Comparison of ENCODE assay signal across 8 cellular contexts in the genomic region with DNA sequence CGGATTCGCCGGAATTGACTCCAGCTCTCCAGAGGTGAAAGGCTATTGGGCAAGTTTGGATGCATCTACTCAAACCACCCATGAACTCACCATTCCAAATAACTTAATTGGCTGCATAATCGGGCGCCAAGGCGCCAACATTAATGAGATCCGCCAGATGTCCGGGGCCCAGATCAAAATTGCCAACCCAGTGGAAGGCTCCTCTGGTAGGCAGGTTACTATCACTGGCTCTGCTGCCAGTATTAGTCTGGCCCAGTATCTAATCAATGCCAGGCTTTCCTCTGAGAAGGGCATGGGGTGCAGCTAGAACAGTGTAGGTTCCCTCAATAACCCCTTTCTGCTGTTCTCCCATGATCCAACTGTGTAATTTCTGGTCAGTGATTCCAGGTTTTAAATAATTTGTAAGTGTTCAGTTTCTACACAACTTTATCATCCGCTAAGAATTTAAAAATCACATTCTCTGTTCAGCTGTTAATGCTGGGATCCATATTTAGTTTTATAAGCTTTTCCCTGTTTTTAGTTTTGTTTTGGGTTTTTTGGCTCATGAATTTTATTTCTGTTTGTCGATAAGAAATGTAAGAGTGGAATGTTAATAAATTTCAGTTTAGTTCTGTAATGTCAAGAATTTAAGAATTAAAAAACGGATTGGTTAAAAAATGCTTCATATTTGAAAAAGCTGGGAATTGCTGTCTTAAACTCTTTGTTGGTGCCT. TPM values are rescaled to one million over a fixed set of nuclear protein-coding genes. Genes with fewer than 3 reads are reported as not detected.
DNase-seq lines count a peak whose midpoint lies in the region; ATAC-seq, FAIRE-seq and TF ChIP-seq lines count a peak whose summit lies in the region.

No MANE protein-coding gene starts in this region.

- no peak; the same call in 1 of the 2 replicates for TF ChIP-seq POLR2A in K562 (conservative IDR thresholded peaks at IDR 0.05)

- CTCF ChIA-PET in K562 (lab: Yijun Ruan, JAX; ENCODE audit: low intra/inter-chr PET ratio) = interaction anchor here (0.6 to 1.3 kb wide), 2 partner anchors 53 to 54 kb away, joined by 3 read pairs; no protein-coding TSS in a partner anchor

- intact Hi-C loops in K562 (cut with micrococcal nuclease) = loop anchor here (1.0 to 5.0 kb wide), 2 partner anchors 20 to 204 kb away; a partner anchor contains a TSS

- WGBS in K562 (ENCODE audit: insufficient coverage, low coverage, missing lambda C conversion rate) = under 1% methylated on average over 11 of the region's 11 CpGs

- H3K9me3 ChIP-seq in K562 (replicated peaks; ENCODE audit: control insufficient read depth, insufficient read depth, low read depth, low read length) (no peaks in the 10 kb centered on the region), mononuclear cell (ENCODE audit: low read depth, low read length) (no peaks in the 10 kb centered on the region)

- no peak for ATAC-seq in K562

- peak overlapping the region; percentile 90 for H3K4me3 ChIP-seq in K562
- H3K4me3 ChIP-seq in mononuclear cell (ENCODE audit: low read length) = peak overlapping the region; percentile 99

- H3K36me3 ChIP-seq in K562 (ENCODE audit: control insufficient read depth, insufficient read depth, low read length) = peaks cover 39% of the 10 kb centered on the region

- peaks cover 54% of the 10 kb centered on the region for H3K79me2 ChIP-seq in K562 (ENCODE audit: control insufficient read depth, insufficient read depth, low read length)

- no peaks in the 10 kb centered on the region for H3K9me1 ChIP-seq in K562 (ENCODE audit: control insufficient read depth, insufficient read depth, low read length)

- DNase-seq in DMS153 treated with DMSO at 0.1 percent for 48 hours (lab: John Stamatoyannopoulos, UW; ENCODE audit: unreplicated experiment) = peak; percentile 50
- DNase-seq in NCI-H1105 treated with DMSO at 0.1 percent for 48 hours (lab: John Stamatoyannopoulos, UW) = peak; percentile 58
- DNase-seq in K562 (ENCODE audit: extremely low read depth in 1 of 4, low spot score in 3 of 4) = no peak
- no peak for DNase-seq in D721Med (ENCODE audit: insufficient read length, low spot score)
- no peak for DNase-seq in HPDE6-E6E7 (ENCODE audit: extremely low spot score)
- no peak for DNase-seq in GF-D8 (lab: John Stamatoyannopoulos, UW)
- DNase-seq in NCI-H526 treated with DMSO at 0.1 percent for 48 hours (lab: John Stamatoyannopoulos, UW) = no peak

- H2AFZ ChIP-seq in K562 (ENCODE audit: low read depth, low read length) = no peak overlapping the region

- FAIRE-seq in K562 (lab: Jason Lieb, UNC) (peak; percentile 46), D721Med (lab: Jason Lieb, UNC) (no peak)

- H3K4me2 ChIP-seq in K562 (ENCODE audit: insufficient read depth, low read length) = peak overlapping the region; percentile 99

- TF ChIP-seq CTCF in K562 (IDR thresholded peaks at IDR 0.05 in 2 of 3, conservative IDR thresholded peaks at IDR 0.05 in 1 of 3; ENCODE audit: insufficient read depth in 2 of 3, low read depth in 1 of 3, low read length in 3 of 3) (no peak), D721Med (IDR thresholded peaks at IDR 0.05; ENCODE audit: insufficient read depth, missing control alignments) (no peak)

- in situ Hi-C loops in K562 (cut with MboI) = loop anchor here (5.0 kb wide), 1 partner anchor 34 kb away; no protein-coding TSS in a partner anchor

- TF ChIP-seq EP300 in K562 (IDR thresholded peaks at IDR 0.05; ENCODE audit: low read length) = no peak

- BruUV-seq in K562 (replicated peaks; lab: Mats Ljungman, UMichigan) = TSS peak; percentile 79

- POLR2A ChIA-PET in K562 (lab: Yijun Ruan, JAX) = interaction anchor here (0.6 to 9.8 kb wide), 19 partner anchors 12 to 243 kb away, joined by 3 to 80 read pairs (median 4); a partner anchor contains a TSS

- no peaks in the 10 kb centered on the region for H3K27me3 ChIP-seq in K562 (ENCODE audit: control insufficient read depth in 2 of 2, insufficient read depth in 2 of 2, low read length in 2 of 2)
- no peaks in the 10 kb centered on the region for H3K27me3 ChIP-seq in mononuclear cell (ENCODE audit: insufficient read depth, low read length)

- H3K27ac ChIP-seq in K562 (ENCODE audit: extremely low read depth, low read depth, low read length) = peak overlapping the region; percentile 100

- H3K9ac ChIP-seq in K562 (ENCODE audit: insufficient read depth in 1 of 2, low read depth in 2 of 2, low read length in 2 of 2) = peak overlapping the region; percentile 99 to 100

- H3K4me1 ChIP-seq in K562 (replicated peaks in 1 of 2; ENCODE audit: control insufficient read depth in 2 of 2, insufficient read depth in 2 of 2, low read length in 2 of 2) (peaks cover 13 to 37% of the 10 kb centered on the region in 2 experiments), mononuclear cell (ENCODE audit: insufficient read depth, low read length) (peaks cover 71% of the 10 kb centered on the region)

- H4K20me1 ChIP-seq in K562 (replicated peaks; ENCODE audit: control insufficient read depth, insufficient read depth, low read length) = no peaks in the 10 kb centered on the region

- TF ChIP-seq RAD21 in K562 (CRISPR knock-in tag; conservative IDR thresholded peaks at IDR 0.05 in 1 of 2, IDR thresholded peaks at IDR 0.05 in 1 of 2) = no peak

TF ChIP-seq in K562, 482 proteins besides CTCF, POLR2A, EP300 and RAD21 (continues in another document):
- TF ChIP-seq, protein P1, sequence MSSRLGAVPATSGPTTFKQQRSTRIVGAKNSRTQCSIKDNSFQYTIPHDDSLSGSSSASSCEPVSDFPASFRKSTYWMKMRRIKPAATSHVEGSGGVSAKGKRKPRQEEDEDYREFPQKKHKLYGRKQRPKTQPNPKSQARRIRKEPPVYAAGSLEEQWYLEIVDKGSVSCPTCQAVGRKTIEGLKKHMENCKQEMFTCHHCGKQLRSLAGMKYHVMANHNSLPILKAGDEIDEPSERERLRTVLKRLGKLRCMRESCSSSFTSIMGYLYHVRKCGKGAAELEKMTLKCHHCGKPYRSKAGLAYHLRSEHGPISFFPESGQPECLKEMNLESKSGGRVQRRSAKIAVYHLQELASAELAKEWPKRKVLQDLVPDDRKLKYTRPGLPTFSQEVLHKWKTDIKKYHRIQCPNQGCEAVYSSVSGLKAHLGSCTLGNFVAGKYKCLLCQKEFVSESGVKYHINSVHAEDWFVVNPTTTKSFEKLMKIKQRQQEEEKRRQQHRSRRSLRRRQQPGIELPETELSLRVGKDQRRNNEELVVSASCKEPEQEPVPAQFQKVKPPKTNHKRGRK (tag; IDR thresholded peaks at IDR 0.05) = peak; percentile 70; the same call in 1 of the 2 replicates
- TF ChIP-seq OTX1 (CRISPR knock-in tag; IDR thresholded peaks at IDR 0.05) (no peak), MEF2A (IDR thresholded peaks at IDR 0.05; ENCODE audit: control insufficient read depth, low read depth, low read length) (no peak), HDAC3 (IDR thresholded peaks at IDR 0.05; ENCODE audit: borderline replicate concordance, partially characterized antibody) (no peak), ZNF76 (CRISPR knock-in tag; IDR thresholded peaks at IDR 0.05; ENCODE audit: borderline replicate concordance) (no peak), SRSF1 (IDR thresholded peaks at IDR 0.05; ENCODE audit: low read depth, low read length) (no peak), SIN3A (IDR thresholded peaks at IDR 0.05; ENCODE audit: borderline replicate concordance in 2 of 2, control insufficient read depth in 1 of 2, low read depth in 2 of 2, low read length in 2 of 2) (0 out of 4 replicates have a peak, but pooled peaks of 1 of the 2 experiments have one; percentile 50), NBN (IDR thresholded peaks at IDR 0.05; ENCODE audit: low read depth) (0 out of 2 replicates have a peak, but pooled peaks have one; percentile 25), THRAP3 (IDR thresholded peaks at IDR 0.05; ENCODE audit: borderline replicate concordance) (peak; percentile 74; the same call in 1 of the 2 replicates)
- TF ChIP-seq, protein P2, sequence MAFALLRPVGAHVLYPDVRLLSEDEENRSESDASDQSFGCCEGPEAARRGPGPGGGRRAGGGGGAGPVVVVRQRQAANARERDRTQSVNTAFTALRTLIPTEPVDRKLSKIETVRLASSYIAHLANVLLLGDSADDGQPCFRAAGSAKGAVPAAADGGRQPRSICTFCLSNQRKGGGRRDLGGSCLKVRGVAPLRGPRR (CRISPR knock-in tag; IDR thresholded peaks at IDR 0.05) = 0 out of 2 replicates have a peak, but pooled peaks have one; percentile 27

RNA-seq across cellular contexts. Expression of a gene that starts 1.4 kb away (rescaled TPM):
- total RNA-seq in K562 (2011; cell fraction: chromatin; rRNA removed; ENCODE audit: low replicate concordance) = 30.2 and 53.7 TPM in 2 replicates
- 60.7 and 63.0 TPM in 2 replicates for total RNA-seq in K562 (2011; cell fraction: nucleolus; rRNA removed)
- total RNA-seq in K562 (2011; cell fraction: nucleoplasm; rRNA removed) = 58.0 and 69.2 TPM in 2 replicates
- 78.1 and 99.4 TPM in 2 replicates for total RNA-seq in K562 (2014; rRNA removed)
- total RNA-seq in K562 (2014; rRNA removed; fragmentation: Illumina TruSeq; extraction: Trizol) = 58.9 and 61.9 TPM in 2 replicates
- total RNA-seq in K562 (2015; rRNA removed; fragmentation: Illumina TruSeq; extraction: Trizol) = 72.5 and 76.0 TPM in 2 replicates
- 407 and 420 TPM in 2 replicates for total RNA-seq in K562 (2021)
- polyA plus RNA-seq in K562 (2011; rRNA removed) = 122 and 123 TPM in 2 replicates
- 131 and 249 TPM in 2 replicates for polyA plus RNA-seq in K562 (2011; cell fraction: cytosol; rRNA removed)
- 78.5 and 114 TPM in 2 replicates for polyA plus RNA-seq in K562 (2011; cell fraction: nucleus; rRNA removed)
- 431 TPM in 2 replicates for polyA plus RNA-seq in K562 (2012)
- 347 and 391 TPM in 2 replicates for polyA plus RNA-seq in K562 (2014; fragmentation: Illumina TruSeq; extraction: Trizol)
- polyA plus RNA-seq in K562 (2014; fragmentation: Nextera tagmentation; extraction: Ambion mirVana) = 10 to 100 TPM; 19.2 to 23.9 TPM
- polyA plus RNA-seq in K562 (2014; rRNA removed) = 212 and 227 TPM in 2 replicates
- 55.6 and 69.8 TPM in 2 replicates for polyA minus RNA-seq in K562 (2011; rRNA and poly(A)+ RNA removed)
- 92.3 and 95.3 TPM in 2 replicates for polyA minus RNA-seq in K562 (2011; cell fraction: cytosol; rRNA and poly(A)+ RNA removed)
- 36.1 and 36.7 TPM in 2 replicates for polyA minus RNA-seq in K562 (2011; cell fraction: nucleus; rRNA and poly(A)+ RNA removed)
- total RNA-seq in mononuclear cell = 91.0 TPM

Comparison
In these comparisons a context has a peak if more than half of its experiments do, and no peak if none do; other contexts are left out.
1. DNase-seq: peak in DMS153 treated with DMSO at 0.1 percent for 48 hours (single experiment) and NCI-H1105 treated with DMSO at 0.1 percent for 48 hours (single experiment); none in K562 (0 of 4), D721Med (single experiment), HPDE6-E6E7 (single experiment), GF-D8 (single experiment) and NCI-H526 treated with DMSO at 0.1 percent for 48 hours (single experiment).